Comparison of ENCODE assay signal across 2 cellular contexts in genomic region chr5:179530069-179530998, GRCh38.
TF ChIP-seq lines count a peak whose summit lies in the region.

No MANE protein-coding gene starts in this region.

TF ChIP-seq in WTC11, 78 proteins besides CTCF, POLR2A, EP300 and RAD21 (continued from another document):
- TF ChIP-seq, protein P1, sequence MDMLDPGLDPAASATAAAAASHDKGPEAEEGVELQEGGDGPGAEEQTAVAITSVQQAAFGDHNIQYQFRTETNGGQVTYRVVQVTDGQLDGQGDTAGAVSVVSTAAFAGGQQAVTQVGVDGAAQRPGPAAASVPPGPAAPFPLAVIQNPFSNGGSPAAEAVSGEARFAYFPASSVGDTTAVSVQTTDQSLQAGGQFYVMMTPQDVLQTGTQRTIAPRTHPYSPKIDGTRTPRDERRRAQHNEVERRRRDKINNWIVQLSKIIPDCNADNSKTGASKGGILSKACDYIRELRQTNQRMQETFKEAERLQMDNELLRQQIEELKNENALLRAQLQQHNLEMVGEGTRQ (CRISPR knock-in tag; IDR thresholded peaks at IDR 0.05) = no peak
- TF ChIP-seq ZNF232 (CRISPR knock-in tag; IDR thresholded peaks at IDR 0.05) (no peak), GTF2I (CRISPR knock-in tag; conservative IDR thresholded peaks at IDR 0.05) (no peak), FOXP1 (CRISPR knock-in tag; IDR thresholded peaks at IDR 0.05; ENCODE audit: borderline replicate concordance) (peak; percentile 35; the same call in 1 of the 2 replicates), ZNF423 (CRISPR knock-in tag; IDR thresholded peaks at IDR 0.05) (peak; percentile 86), TEAD4 (CRISPR knock-in tag; IDR thresholded peaks at IDR 0.05) (no peak), TEAD1 (CRISPR knock-in tag; IDR thresholded peaks at IDR 0.05) (no peak), ETV6 (CRISPR knock-in tag; IDR thresholded peaks at IDR 0.05) (0 out of 2 replicates have a peak, but pooled peaks have one; percentile 61), ZNF396 (CRISPR knock-in tag; IDR thresholded peaks at IDR 0.05; ENCODE audit: borderline replicate concordance) (no peak), IRF2 (CRISPR knock-in tag; IDR thresholded peaks at IDR 0.05; ENCODE audit: borderline replicate concordance, low read depth) (no peak), ELF4 (CRISPR knock-in tag; IDR thresholded peaks at IDR 0.05; ENCODE audit: low read depth) (no peak), RELA (CRISPR knock-in tag; IDR thresholded peaks at IDR 0.05; ENCODE audit: borderline replicate concordance) (no peak), RORB (CRISPR knock-in tag; IDR thresholded peaks at IDR 0.05) (no peak), ZNF416 (CRISPR knock-in tag; IDR thresholded peaks at IDR 0.05) (no peak), ZNF317 (CRISPR knock-in tag; IDR thresholded peaks at IDR 0.05; ENCODE audit: borderline replicate concordance, low read depth) (no peak), E2F4 (CRISPR knock-in tag; IDR thresholded peaks at IDR 0.05; ENCODE audit: borderline replicate concordance, low read depth) (no peak)
- TF ChIP-seq, protein P2, sequence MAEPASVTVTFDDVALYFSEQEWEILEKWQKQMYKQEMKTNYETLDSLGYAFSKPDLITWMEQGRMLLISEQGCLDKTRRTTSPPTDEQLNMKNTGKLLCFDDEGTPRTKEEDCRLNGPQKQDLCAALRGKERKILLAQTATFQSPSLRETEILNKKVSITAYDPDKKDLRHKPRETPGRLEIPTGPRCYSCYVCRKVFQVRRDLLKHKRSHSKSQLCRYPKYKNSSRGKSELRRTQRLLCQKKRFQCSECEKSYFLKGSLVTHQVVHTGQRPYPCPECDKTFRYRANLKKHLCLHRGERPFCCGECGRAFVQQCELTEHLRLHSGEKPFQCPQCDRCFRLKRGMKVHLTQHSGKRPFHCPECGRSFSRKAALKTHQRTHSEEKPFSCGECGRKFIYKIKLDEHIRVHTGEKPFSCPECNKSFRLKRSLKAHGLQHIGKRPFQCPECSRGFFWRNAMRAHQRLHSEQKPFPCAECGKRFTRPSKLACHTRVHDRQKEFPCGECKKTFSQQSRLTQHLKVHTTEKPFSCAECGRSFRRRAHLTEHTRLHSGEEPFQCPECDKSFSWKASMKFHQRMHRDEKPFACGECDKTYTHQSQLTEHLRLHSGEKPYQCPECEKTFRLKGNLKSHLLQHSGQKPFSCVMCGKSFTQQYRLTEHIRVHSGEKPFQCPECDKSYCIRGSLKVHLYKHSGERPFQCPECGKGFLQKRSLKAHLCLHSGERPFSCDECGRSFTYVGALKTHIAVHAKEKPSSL (CRISPR knock-in tag; conservative IDR thresholded peaks at IDR 0.05) = no peak
- TF ChIP-seq, protein P3, sequence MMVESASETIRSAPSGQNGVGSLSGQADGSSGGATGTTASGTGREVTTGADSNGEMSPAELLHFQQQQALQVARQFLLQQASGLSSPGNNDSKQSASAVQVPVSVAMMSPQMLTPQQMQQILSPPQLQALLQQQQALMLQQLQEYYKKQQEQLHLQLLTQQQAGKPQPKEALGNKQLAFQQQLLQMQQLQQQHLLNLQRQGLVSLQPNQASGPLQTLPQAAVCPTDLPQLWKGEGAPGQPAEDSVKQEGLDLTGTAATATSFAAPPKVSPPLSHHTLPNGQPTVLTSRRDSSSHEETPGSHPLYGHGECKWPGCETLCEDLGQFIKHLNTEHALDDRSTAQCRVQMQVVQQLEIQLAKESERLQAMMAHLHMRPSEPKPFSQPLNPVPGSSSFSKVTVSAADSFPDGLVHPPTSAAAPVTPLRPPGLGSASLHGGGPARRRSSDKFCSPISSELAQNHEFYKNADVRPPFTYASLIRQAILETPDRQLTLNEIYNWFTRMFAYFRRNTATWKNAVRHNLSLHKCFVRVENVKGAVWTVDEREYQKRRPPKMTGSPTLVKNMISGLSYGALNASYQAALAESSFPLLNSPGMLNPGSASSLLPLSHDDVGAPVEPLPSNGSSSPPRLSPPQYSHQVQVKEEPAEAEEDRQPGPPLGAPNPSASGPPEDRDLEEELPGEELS (CRISPR knock-in tag; IDR thresholded peaks at IDR 0.05) = peak; percentile 67; the same call in 1 of the 2 replicates
- TF ChIP-seq, protein P4, sequence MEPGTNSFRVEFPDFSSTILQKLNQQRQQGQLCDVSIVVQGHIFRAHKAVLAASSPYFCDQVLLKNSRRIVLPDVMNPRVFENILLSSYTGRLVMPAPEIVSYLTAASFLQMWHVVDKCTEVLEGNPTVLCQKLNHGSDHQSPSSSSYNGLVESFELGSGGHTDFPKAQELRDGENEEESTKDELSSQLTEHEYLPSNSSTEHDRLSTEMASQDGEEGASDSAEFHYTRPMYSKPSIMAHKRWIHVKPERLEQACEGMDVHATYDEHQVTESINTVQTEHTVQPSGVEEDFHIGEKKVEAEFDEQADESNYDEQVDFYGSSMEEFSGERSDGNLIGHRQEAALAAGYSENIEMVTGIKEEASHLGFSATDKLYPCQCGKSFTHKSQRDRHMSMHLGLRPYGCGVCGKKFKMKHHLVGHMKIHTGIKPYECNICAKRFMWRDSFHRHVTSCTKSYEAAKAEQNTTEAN (CRISPR knock-in tag; IDR thresholded peaks at IDR 0.05) = 0 out of 2 replicates have a peak, but pooled peaks have one; percentile 35
- TF ChIP-seq, protein P5, sequence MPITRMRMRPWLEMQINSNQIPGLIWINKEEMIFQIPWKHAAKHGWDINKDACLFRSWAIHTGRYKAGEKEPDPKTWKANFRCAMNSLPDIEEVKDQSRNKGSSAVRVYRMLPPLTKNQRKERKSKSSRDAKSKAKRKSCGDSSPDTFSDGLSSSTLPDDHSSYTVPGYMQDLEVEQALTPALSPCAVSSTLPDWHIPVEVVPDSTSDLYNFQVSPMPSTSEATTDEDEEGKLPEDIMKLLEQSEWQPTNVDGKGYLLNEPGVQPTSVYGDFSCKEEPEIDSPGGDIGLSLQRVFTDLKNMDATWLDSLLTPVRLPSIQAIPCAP (CRISPR knock-in tag; IDR thresholded peaks at IDR 0.05) = no peak
- TF ChIP-seq, protein P6, sequence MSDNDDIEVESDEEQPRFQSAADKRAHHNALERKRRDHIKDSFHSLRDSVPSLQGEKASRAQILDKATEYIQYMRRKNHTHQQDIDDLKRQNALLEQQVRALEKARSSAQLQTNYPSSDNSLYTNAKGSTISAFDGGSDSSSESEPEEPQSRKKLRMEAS (CRISPR knock-in tag; IDR thresholded peaks at IDR 0.05) = peak; percentile 87

TF ChIP-seq in HepG2, 621 proteins besides CTCF, POLR2A, EP300 and RAD21 (continued from another document and continues in another):
- TF ChIP-seq POGK (CRISPR knock-in tag; conservative IDR thresholded peaks at IDR 0.05) (no peak), ZBTB42 (CRISPR knock-in tag; IDR thresholded peaks at IDR 0.05) (no peak), ZNF580 (CRISPR knock-in tag; IDR thresholded peaks at IDR 0.05; ENCODE audit: borderline replicate concordance, low read depth) (no peak), ZNF234 (CRISPR knock-in tag; conservative IDR thresholded peaks at IDR 0.05) (no peak), ZBTB21 (CRISPR knock-in tag; IDR thresholded peaks at IDR 0.05) (no peak), RCOR2 (CRISPR knock-in tag; IDR thresholded peaks at IDR 0.05) (no peak), RFX5 (IDR thresholded peaks at IDR 0.05; ENCODE audit: low read depth, low read length) (no peak), SALL2 (CRISPR knock-in tag; IDR thresholded peaks at IDR 0.05) (no peak), ZNF792 (CRISPR knock-in tag; IDR thresholded peaks at IDR 0.05) (0 out of 2 replicates have a peak, but pooled peaks have one; percentile 30), ZNF549 (CRISPR knock-in tag; IDR thresholded peaks at IDR 0.05) (no peak), NPAS2 (CRISPR knock-in tag; IDR thresholded peaks at IDR 0.05; ENCODE audit: borderline replicate concordance) (no peak), LCORL (IDR thresholded peaks at IDR 0.05) (no peak), LCORL (CRISPR knock-in tag; IDR thresholded peaks at IDR 0.05) (no peak), ZBTB38 (CRISPR knock-in tag; IDR thresholded peaks at IDR 0.05) (0 out of 2 replicates have a peak, but pooled peaks have one; percentile 35), ZBED4 (CRISPR knock-in tag; IDR thresholded peaks at IDR 0.05; ENCODE audit: borderline replicate concordance) (no peak), PHF21A (CRISPR knock-in tag; IDR thresholded peaks at IDR 0.05) (no peak), HDAC2 (CRISPR knock-in tag; IDR thresholded peaks at IDR 0.05) (no peak; the same call in 1 of the 2 replicates), ZNF883 (CRISPR knock-in tag; IDR thresholded peaks at IDR 0.05; ENCODE audit: not compliant biosample characterization) (no peak), IKZF4 (CRISPR knock-in tag; IDR thresholded peaks at IDR 0.05; ENCODE audit: borderline replicate concordance, low read depth, not compliant biosample characterization) (no peak), MTA1 (CRISPR knock-in tag; IDR thresholded peaks at IDR 0.05; ENCODE audit: borderline replicate concordance) (no peak)
- TF ChIP-seq, protein P7, sequence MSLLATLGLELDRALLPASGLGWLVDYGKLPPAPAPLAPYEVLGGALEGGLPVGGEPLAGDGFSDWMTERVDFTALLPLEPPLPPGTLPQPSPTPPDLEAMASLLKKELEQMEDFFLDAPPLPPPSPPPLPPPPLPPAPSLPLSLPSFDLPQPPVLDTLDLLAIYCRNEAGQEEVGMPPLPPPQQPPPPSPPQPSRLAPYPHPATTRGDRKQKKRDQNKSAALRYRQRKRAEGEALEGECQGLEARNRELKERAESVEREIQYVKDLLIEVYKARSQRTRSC (CRISPR knock-in tag; IDR thresholded peaks at IDR 0.05; ENCODE audit: low read depth) = no peak
- TF ChIP-seq, protein P8, sequence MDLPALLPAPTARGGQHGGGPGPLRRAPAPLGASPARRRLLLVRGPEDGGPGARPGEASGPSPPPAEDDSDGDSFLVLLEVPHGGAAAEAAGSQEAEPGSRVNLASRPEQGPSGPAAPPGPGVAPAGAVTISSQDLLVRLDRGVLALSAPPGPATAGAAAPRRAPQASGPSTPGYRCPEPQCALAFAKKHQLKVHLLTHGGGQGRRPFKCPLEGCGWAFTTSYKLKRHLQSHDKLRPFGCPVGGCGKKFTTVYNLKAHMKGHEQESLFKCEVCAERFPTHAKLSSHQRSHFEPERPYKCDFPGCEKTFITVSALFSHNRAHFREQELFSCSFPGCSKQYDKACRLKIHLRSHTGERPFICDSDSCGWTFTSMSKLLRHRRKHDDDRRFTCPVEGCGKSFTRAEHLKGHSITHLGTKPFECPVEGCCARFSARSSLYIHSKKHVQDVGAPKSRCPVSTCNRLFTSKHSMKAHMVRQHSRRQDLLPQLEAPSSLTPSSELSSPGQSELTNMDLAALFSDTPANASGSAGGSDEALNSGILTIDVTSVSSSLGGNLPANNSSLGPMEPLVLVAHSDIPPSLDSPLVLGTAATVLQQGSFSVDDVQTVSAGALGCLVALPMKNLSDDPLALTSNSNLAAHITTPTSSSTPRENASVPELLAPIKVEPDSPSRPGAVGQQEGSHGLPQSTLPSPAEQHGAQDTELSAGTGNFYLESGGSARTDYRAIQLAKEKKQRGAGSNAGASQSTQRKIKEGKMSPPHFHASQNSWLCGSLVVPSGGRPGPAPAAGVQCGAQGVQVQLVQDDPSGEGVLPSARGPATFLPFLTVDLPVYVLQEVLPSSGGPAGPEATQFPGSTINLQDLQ (CRISPR knock-in tag; IDR thresholded peaks at IDR 0.05) = no peak
- TF ChIP-seq, protein P9, sequence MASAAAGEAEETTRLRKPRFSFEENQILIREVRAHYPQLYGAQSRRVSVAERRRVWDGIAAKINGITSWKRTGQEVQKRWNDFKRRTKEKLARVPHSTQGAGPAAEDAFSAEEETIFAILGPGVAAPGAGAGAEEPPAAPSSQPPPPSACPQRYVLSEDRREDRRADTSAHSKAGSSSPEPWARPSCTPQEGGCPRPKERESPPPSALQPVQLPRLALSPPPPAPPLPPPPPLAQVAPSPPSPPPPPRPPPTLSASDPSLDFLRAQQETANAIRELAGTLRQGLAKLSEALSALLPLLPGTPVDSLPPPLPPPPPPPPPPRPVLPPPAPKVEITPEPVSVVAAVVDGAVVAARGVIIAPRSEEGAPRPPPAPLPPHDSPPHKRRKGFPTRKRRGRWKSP (CRISPR knock-in tag; IDR thresholded peaks at IDR 0.05) = no peak
- TF ChIP-seq, protein P10, sequence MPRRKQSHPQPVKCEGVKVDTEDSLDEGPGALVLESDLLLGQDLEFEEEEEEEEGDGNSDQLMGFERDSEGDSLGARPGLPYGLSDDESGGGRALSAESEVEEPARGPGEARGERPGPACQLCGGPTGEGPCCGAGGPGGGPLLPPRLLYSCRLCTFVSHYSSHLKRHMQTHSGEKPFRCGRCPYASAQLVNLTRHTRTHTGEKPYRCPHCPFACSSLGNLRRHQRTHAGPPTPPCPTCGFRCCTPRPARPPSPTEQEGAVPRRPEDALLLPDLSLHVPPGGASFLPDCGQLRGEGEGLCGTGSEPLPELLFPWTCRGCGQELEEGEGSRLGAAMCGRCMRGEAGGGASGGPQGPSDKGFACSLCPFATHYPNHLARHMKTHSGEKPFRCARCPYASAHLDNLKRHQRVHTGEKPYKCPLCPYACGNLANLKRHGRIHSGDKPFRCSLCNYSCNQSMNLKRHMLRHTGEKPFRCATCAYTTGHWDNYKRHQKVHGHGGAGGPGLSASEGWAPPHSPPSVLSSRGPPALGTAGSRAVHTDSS (CRISPR knock-in tag; conservative IDR thresholded peaks at IDR 0.05) = no peak
